In genomic region chr4:98977557-98977956, GRCh38 we compare ENCODE assay signal across 28 cellular contexts.
"Had no signal": no experiment of that assay in that cellular context is flagged by ENCODE, and none has a peak within 500 bp of the region (broad histone marks: within the 10 kb centered on the region; RNA-seq: fewer than 3 reads in every experiment).

No MANE protein-coding gene starts in this region.

- ATAC-seq: activated CD4-positive, alpha-beta T cell treated with anti-CD3 and anti-CD28 coated beads for 36 hours; activated CD8-positive, alpha-beta T cell treated with anti-CD3 and anti-CD28 coated beads for 36 hours; activated naive CD4-positive, alpha-beta T cell treated with anti-CD3 and anti-CD28 coated beads, Interleukin-2, amount 50 U/mL, for 72 hours; activated T-cell treated with anti-CD3 and anti-CD28 coated beads, Interleukin-2, amount 50 U/mL, for 4 hours; activated T-cell treated with anti-CD3 and anti-CD28 coated beads, Interleukin-2, amount 50 U/mL, for 72 hours; activated T-helper 17 cell treated with anti-CD3 and anti-CD28 coated beads, Interleukin-2, amount 50 U/mL, for 72 hours had no signal

- DNase-seq: activated B cell treated with CpG ODN at 0.5 μM for 24 hours; activated CD4-positive, alpha-beta memory T cell treated with anti-CD3 and anti-CD28 coated beads for 36 hours; activated CD4-positive, alpha-beta T cell treated with anti-CD3 and anti-CD28 coated beads for 1 hour; activated CD4-positive, alpha-beta T cell treated with anti-CD3 and anti-CD28 coated beads for 36 hours; activated CD4-positive, alpha-beta T cell treated with anti-CD3 and anti-CD28 coated beads for 48 hours; activated CD4-positive, alpha-beta T cell treated with anti-CD3 and anti-CD28 coated beads, Interleukin-2, amount 10 ng/mL, durations not matched to agents 7 days and 5 days; activated CD4-positive, alpha-beta T cell treated with anti-CD3 and anti-CD28 coated beads, Interleukin-2, amount 50 U/mL, for 4 hours; activated CD8-positive, alpha-beta memory T cell treated with anti-CD3 and anti-CD28 coated beads, Interleukin-2, amount 50 U/mL, for 4 hours; activated CD8-positive, alpha-beta T cell treated with anti-CD3 and anti-CD28 coated beads for 36 hours; activated effector memory CD4-positive, alpha-beta T cell treated with anti-CD3 and anti-CD28 coated beads, Interleukin-2, amount 50 U/mL, for 16 hours; activated gamma-delta T cell treated with Interleukin-2 at 50 U/mL for 16 hours; activated naive CD4-positive, alpha-beta T cell; activated naive CD4-positive, alpha-beta T cell treated with anti-CD3 and anti-CD28 coated beads for 36 hours; activated naive CD4-positive, alpha-beta T cell treated with anti-CD3 and anti-CD28 coated beads, Interleukin-2, amount 50 U/mL, for 16 hours; activated naive CD8-positive, alpha-beta T cell treated with anti-CD3 and anti-CD28 coated beads for 36 hours; activated T-cell treated with anti-CD3 and anti-CD28 coated beads for 4 hours; activated T-cell treated with anti-CD3 and anti-CD28 coated beads, Interleukin-2, amount 50 U/mL, for 1 hour; activated T-cell treated with anti-CD3 and anti-CD28 coated beads, Interleukin-2, amount 50 U/mL, for 4 hours; activated T-cell treated with anti-CD3 and anti-CD28 coated beads, Interleukin-2, amount 50 U/mL, for 72 hours; adrenal gland; amniotic stem cell; aorta; central memory CD4-positive, alpha-beta T cell; T-helper 1 cell; T-helper 2 cell; T-helper 9 cell had no signal

- H3K9me3 ChIP-seq: adrenal gland had no signal

- H3K4me1 ChIP-seq: adrenal gland had no signal

- H3K4me3 ChIP-seq: adrenal gland had no signal

- H3K36me3 ChIP-seq: adrenal gland had no signal

- H3K27ac ChIP-seq: adrenal gland had no signal

- H3K27me3 ChIP-seq: adrenal gland had no signal
